ENCODE assay signal across 7 cellular contexts in genomic region chr17:2395258-2396170, GRCh38. TPM values are rescaled to one million over a fixed set of nuclear protein-coding genes. Genes with fewer than 3 reads are reported as not detected.
DNase-seq lines count a peak whose midpoint lies in the region; ATAC-seq and TF ChIP-seq lines count a peak whose summit lies in the region.

No MANE protein-coding gene starts in this region.

- H3K79me1 ChIP-seq in trophoblast cell (ENCODE audit: low read length), result peaks cover 49% of the 10 kb centered on the region

- H3K4me1 ChIP-seq in GM23248 (ENCODE audit: insufficient read depth), result peaks cover 37% of the 10 kb centered on the region
- H3K4me1 ChIP-seq in fibroblast of lung (ENCODE audit: control insufficient read depth, extremely low read depth, insufficient read depth, low read length), result peaks cover 45% of the 10 kb centered on the region
- peaks cover 41 to 44% of the 10 kb centered on the region in 2 experiments for H3K4me1 ChIP-seq in trophoblast cell (ENCODE audit: control insufficient read depth in 1 of 2, insufficient read depth in 2 of 2, low read length in 2 of 2)

- DNase-seq in GM23248 (peak; percentile 82), SK-N-MC (ENCODE audit: low read depth, low spot score) (no peak), fibroblast of lung (ENCODE audit: low read depth in 2 of 2) (peak in 1 of 2 donors; percentile 36), trophoblast cell (peak in 1 of 2 donors; percentile 37), NCI-H1930 (lab: John Stamatoyannopoulos, UW) (no peak)

- in situ Hi-C loops in GM23248 (cut with MboI), result no loop called here

- no peak overlapping the region for H3K23ac ChIP-seq in trophoblast cell (ENCODE audit: low read length)

- H3K4me3 ChIP-seq in GM23248 (peak overlapping the region; percentile 60), SK-N-MC (no peak overlapping the region), fibroblast of lung (replicated peaks in 1 of 4; ENCODE audit: control extremely low read depth in 1 of 4, insufficient read depth in 1 of 4, low read depth in 3 of 4, low read length in 4 of 4) (peak overlapping the region in 2 of 4 experiments; percentile 43 to 57), trophoblast cell (ENCODE audit: low read depth, low read length) (no peak overlapping the region)

- H3K9me3 ChIP-seq in GM23248 (ENCODE audit: low read depth), result no peaks in the 10 kb centered on the region
- H3K9me3 ChIP-seq in SK-N-MC (ENCODE audit: low read depth, low read length), result no peaks in the 10 kb centered on the region
- H3K9me3 ChIP-seq in fibroblast of lung (ENCODE audit: control insufficient read depth, insufficient read depth, low read depth, low read length), result no peaks in the 10 kb centered on the region
- H3K9me3 ChIP-seq in trophoblast cell (ENCODE audit: insufficient read depth, low read depth, low read length), result no peaks in the 10 kb centered on the region

- peaks cover 43% of the 10 kb centered on the region for H3F3A ChIP-seq in GM23248 (ENCODE audit: insufficient read depth)

- H3K27ac ChIP-seq in GM23248 (peak overlapping the region; percentile 99), SK-N-MC (peak overlapping the region; percentile 89), fibroblast of lung (ENCODE audit: insufficient read depth, low read length) (peak overlapping the region; percentile 98), trophoblast cell (ENCODE audit: low read depth, low read length) (no peak overlapping the region)

- peak in 1 of 2 donors; percentile 7 for TF ChIP-seq CTCF in fibroblast of lung (conservative IDR thresholded peaks at IDR 0.05 in 1 of 2, IDR thresholded peaks at IDR 0.05 in 1 of 2; ENCODE audit: low read depth in 1 of 2, low read length in 2 of 2)

- H4K91ac ChIP-seq in trophoblast cell (ENCODE audit: low read depth, low read length), result peak overlapping the region; percentile 82

- H3K27me3 ChIP-seq in GM23248 (replicated peaks; ENCODE audit: insufficient read depth) (no peaks in the 10 kb centered on the region), fibroblast of lung (ENCODE audit: control insufficient read depth, insufficient read depth, low read length) (no peaks in the 10 kb centered on the region), trophoblast cell (ENCODE audit: insufficient read depth, low read length) (no peaks in the 10 kb centered on the region)

- 62 to 63% methylated on average over 22 to 28 of the region's 28 CpGs for WGBS in GM23248 (ENCODE audit: low coverage in 1 of 2, low lambda C conversion rate in 2 of 2, missing lambda C conversion rate in 2 of 2), 2 experiments
- no CpG with 5 or more reads among the region's 28 CpGs for WGBS in trophoblast cell (ENCODE audit: extremely low coverage, insufficient coverage, insufficient read length)

- peak overlapping the region; percentile 66 for H2BK5ac ChIP-seq in trophoblast cell (ENCODE audit: low read depth, low read length, poor library complexity)

- no peak overlapping the region for H2BK120ac ChIP-seq in trophoblast cell (ENCODE audit: insufficient read depth, low read length, poor library complexity)

- peaks cover 73% of the 10 kb centered on the region for H3K79me2 ChIP-seq in GM23248 (ENCODE audit: insufficient read depth)
- peaks cover 44% of the 10 kb centered on the region for H3K79me2 ChIP-seq in fibroblast of lung (ENCODE audit: control insufficient read depth, insufficient read depth, low read length)
- peaks cover 27% of the 10 kb centered on the region for H3K79me2 ChIP-seq in trophoblast cell (ENCODE audit: control insufficient read depth, insufficient read depth, low read length, poor library complexity)

- H3K9ac ChIP-seq in GM23248 (peak overlapping the region; percentile 100), SK-N-MC (ENCODE audit: insufficient read length) (no peak overlapping the region), fibroblast of lung (ENCODE audit: insufficient read depth, low read length) (peak overlapping the region; percentile 59), trophoblast cell (ENCODE audit: low read length) (peak overlapping the region; percentile 17)

- H3K18ac ChIP-seq in trophoblast cell (ENCODE audit: low read length), result peak overlapping the region; percentile 73

- peak overlapping the region; percentile 73 for H2AK5ac ChIP-seq in trophoblast cell (ENCODE audit: low read length)

- H3K36me3 ChIP-seq in GM23248 (ENCODE audit: low read depth) (no peaks in the 10 kb centered on the region), SK-N-MC (ENCODE audit: insufficient read depth, low read length) (no peaks in the 10 kb centered on the region), fibroblast of lung (ENCODE audit: control insufficient read depth, insufficient read depth, low read length) (peaks cover 3% of the 10 kb centered on the region), trophoblast cell (ENCODE audit: control insufficient read depth in 1 of 2, insufficient read depth in 2 of 2, low read length in 2 of 2) (peaks cover 0 to 2% of the 10 kb centered on the region in 2 experiments)

- ATAC-seq in GM21529 (IDR thresholded peaks at IDR 0.05; ENCODE audit: unreplicated experiment) (no peak), GM21717 (IDR thresholded peaks at IDR 0.05; ENCODE audit: unreplicated experiment) (no peak)

- no peaks in the 10 kb centered on the region for H3K9me2 ChIP-seq in GM23248 (ENCODE audit: insufficient read depth)

- H4K20me1 ChIP-seq in GM23248 (ENCODE audit: insufficient read depth) (no peaks in the 10 kb centered on the region), fibroblast of lung (ENCODE audit: control insufficient read depth, extremely low read depth, insufficient read depth, low read length) (no peaks in the 10 kb centered on the region)

- no peak overlapping the region for H4K8ac ChIP-seq in trophoblast cell (ENCODE audit: low read depth, low read length)

- no peak overlapping the region for H4K12ac ChIP-seq in trophoblast cell (ENCODE audit: low read depth, low read length)

- no peak overlapping the region for H3K14ac ChIP-seq in trophoblast cell (ENCODE audit: low read length)

- peak overlapping the region; percentile 44 for H2BK12ac ChIP-seq in trophoblast cell (ENCODE audit: low read length)

- H2AFZ ChIP-seq in GM23248 (no peak overlapping the region), fibroblast of lung (ENCODE audit: low read length) (no peak overlapping the region), trophoblast cell (ENCODE audit: insufficient read depth, low read length, poor library complexity) (no peak overlapping the region)

- H3K4ac ChIP-seq in trophoblast cell (ENCODE audit: low read depth, low read length), result peak overlapping the region; percentile 24

- H3K4me2 ChIP-seq in GM23248 (ENCODE audit: unreplicated experiment) (peak overlapping the region; percentile 77), fibroblast of lung (ENCODE audit: extremely low read depth, insufficient read depth, low read length) (peak overlapping the region; percentile 85), trophoblast cell (ENCODE audit: low read length) (no peak overlapping the region)

RNA-seq across cellular contexts. Expression of gene MNT, which starts 5.3 kb away (rescaled TPM):
- total RNA-seq in GM23248 (2014; rRNA removed; shearing (Covaris generic)), result 3.7 and 6.2 TPM in 2 replicates
- polyA plus RNA-seq in GM23248 (2016; fragmentation: Nextera tagmentation; extraction: Ambion mirVana), result 6.2 and 8.2 TPM in 2 replicates
- total RNA-seq in fibroblast of lung, result 4.9 and 8.4 TPM in 2 replicates
- 1.7 and 2.2 TPM in 2 replicates for polyA plus RNA-seq in fibroblast of lung
- 11.3 and 12.2 TPM in 2 replicates for polyA plus RNA-seq in fibroblast of lung (2012)
- 15.8 and 17.1 TPM in 2 replicates for polyA minus RNA-seq in fibroblast of lung (ENCODE audit: low replicate concordance)
- polyA plus RNA-seq in trophoblast cell (2013), result 16.2 and 16.6 TPM in 2 replicates

RNA-seq across cellular contexts. Expression of gene SGSM2, which starts 58.2 kb away (rescaled TPM):
- total RNA-seq in GM23248 (2014; rRNA removed; shearing (Covaris generic)), result 29.2 and 32.3 TPM in 2 replicates
- polyA plus RNA-seq in GM23248 (2016; fragmentation: Nextera tagmentation; extraction: Ambion mirVana), result 17.8 and 19.8 TPM in 2 replicates
- total RNA-seq in fibroblast of lung, result 25.7 and 31.5 TPM in 2 replicates
- 16.2 and 23.4 TPM in 2 replicates for polyA plus RNA-seq in fibroblast of lung
- 17.2 and 26.4 TPM in 2 replicates for polyA plus RNA-seq in fibroblast of lung (2012)
- polyA minus RNA-seq in fibroblast of lung (ENCODE audit: low replicate concordance), result 59.4 and 98.2 TPM in 2 replicates
- polyA plus RNA-seq in trophoblast cell (2013), result 44.8 and 47.2 TPM in 2 replicates

RNA-seq across cellular contexts. Expression of gene TSR1, which starts 59.3 kb away (rescaled TPM):
- total RNA-seq in GM23248 (2014; rRNA removed; shearing (Covaris generic)), result 44.6 and 73.3 TPM in 2 replicates
- 45.7 and 46.9 TPM in 2 replicates for polyA plus RNA-seq in GM23248 (2016; fragmentation: Nextera tagmentation; extraction: Ambion mirVana)
- total RNA-seq in fibroblast of lung, result 42.4 and 47.3 TPM in 2 replicates
- polyA plus RNA-seq in fibroblast of lung, result 13.7 and 16.9 TPM in 2 replicates
- polyA plus RNA-seq in fibroblast of lung (2012), result 23.3 and 32.1 TPM in 2 replicates
- polyA minus RNA-seq in fibroblast of lung (ENCODE audit: low replicate concordance), result 19.0 and 50.4 TPM in 2 replicates
- polyA plus RNA-seq in trophoblast cell (2013), result 25.0 and 26.0 TPM in 2 replicates
